In the genomic region with DNA sequence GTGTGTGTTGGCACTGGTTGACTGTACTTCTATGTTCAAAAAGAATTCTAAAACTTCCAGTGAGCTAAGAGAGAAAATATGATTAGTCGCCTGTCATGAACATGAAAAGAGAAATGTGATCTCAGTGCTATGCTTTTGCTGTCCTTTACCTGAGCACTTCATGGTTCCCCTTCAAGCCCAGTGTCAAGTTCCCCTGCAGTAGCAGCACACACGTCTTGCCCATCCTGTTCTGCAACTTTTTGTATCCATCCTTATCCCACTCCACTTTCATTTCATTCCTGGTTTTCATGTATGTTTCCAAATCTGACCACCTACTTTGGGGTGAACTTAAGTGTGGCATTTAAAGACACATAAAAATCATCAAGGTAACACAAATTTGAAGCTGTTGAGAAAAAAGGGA, we compare ENCODE assay signal across 20 cellular contexts.
"Had no signal": no experiment of that assay in that cellular context is flagged by ENCODE, and none has a peak within 500 bp of the region (broad histone marks: within the 10 kb centered on the region; RNA-seq: fewer than 3 reads in every experiment).

No MANE protein-coding gene starts in this region.

- DNase-seq: activated CD4-positive, alpha-beta T cell treated with anti-CD3 and anti-CD28 coated beads for 48 hours; activated CD4-positive, alpha-beta T cell treated with anti-CD3 and anti-CD28 coated beads, Interleukin-2, amount 50 U/mL, for 48 hours; activated CD8-positive, alpha-beta memory T cell treated with anti-CD3 and anti-CD28 coated beads for 24 hours; activated effector memory CD4-positive, alpha-beta T cell treated with Interleukin-2 at 50 U/mL for 16 hours; activated naive CD4-positive, alpha-beta T cell treated with Interleukin-2 at 50 U/mL for 16 hours; anterior cingulate cortex; dermis blood vessel endothelial cell; effector CD4-positive, alpha-beta T cell; immature natural killer cell; kidney; left colon; naive thymus-derived CD8-positive, alpha-beta T cell; occipital lobe; psoas muscle; sigmoid colon; small intestine; stimulated activated CD4-positive, alpha-beta T cell treated with anti-CD3 and anti-CD28 coated beads, Interleukin-4, amount 100 ng/mL, for 24 hours; upper lobe of left lung had no signal

- ATAC-seq: left colon; naive thymus-derived CD8-positive, alpha-beta T cell; psoas muscle; stimulated activated effector memory CD8-positive, alpha-beta T cell treated with anti-CD3 and anti-CD28 coated beads, Interleukin-12 subunit alpha, Interleukin-12 subunit beta, amount 100 ng/mL, for 72 hours had no signal

- H3K4me3 ChIP-seq: psoas muscle, sigmoid colon, upper lobe of left lung, vagina had no signal
